ENCODE assay signal across 1 cellular context in genomic region chr15:31953573-31953972, GRCh38.
TF ChIP-seq lines count a peak whose summit lies in the region.

No MANE protein-coding gene starts in this region.

TF ChIP-seq in H1, 55 proteins besides CTCF, POLR2A, EP300 and RAD21 (continued from another document):
- TF ChIP-seq ATF3 (IDR thresholded peaks at IDR 0.05; ENCODE audit: insufficient read depth, low read depth, low read length) (no peak), GABPA (IDR thresholded peaks at IDR 0.05; ENCODE audit: borderline replicate concordance, insufficient read depth, low read length) (no peak), SUZ12 (IDR thresholded peaks at IDR 0.05; ENCODE audit: low read length) (no peak), RBBP5 (IDR thresholded peaks at IDR 0.05; ENCODE audit: borderline replicate concordance, low read depth, low read length) (no peak), TEAD4 (IDR thresholded peaks at IDR 0.05; ENCODE audit: low read depth, low read length) (no peak), ASH2L (IDR thresholded peaks at IDR 0.05; ENCODE audit: low read length) (no peak), KDM5A (IDR thresholded peaks at IDR 0.05; ENCODE audit: low read length) (no peak), CBX5 (IDR thresholded peaks at IDR 0.05; ENCODE audit: low read depth, low read length) (no peak), SIN3A (conservative IDR thresholded peaks at IDR 0.05 in 1 of 2, IDR thresholded peaks at IDR 0.05 in 1 of 2; ENCODE audit: low read depth in 1 of 2, low read length in 2 of 2) (no peak), TAF1 (IDR thresholded peaks at IDR 0.05; ENCODE audit: low read depth, low read length) (no peak), SIRT6 (IDR thresholded peaks at IDR 0.05; ENCODE audit: low read length) (no peak), CBX8 (IDR thresholded peaks at IDR 0.05; ENCODE audit: borderline replicate concordance, low read depth, low read length) (no peak), SP1 (IDR thresholded peaks at IDR 0.05; ENCODE audit: low read depth, low read length) (no peak), TBP (IDR thresholded peaks at IDR 0.05; ENCODE audit: low read depth, low read length) (no peak)
